13 cellular contexts compared by ENCODE assay signal in genomic region chr1:214186118-214186517, GRCh38.
DNase-seq lines count a peak whose midpoint lies in the region; ATAC-seq and TF ChIP-seq lines count a peak whose summit lies in the region.
"Had no signal": no experiment of that assay in that cellular context is flagged by ENCODE, and none has a peak within 500 bp of the region (broad histone marks: within the 10 kb centered on the region; RNA-seq: fewer than 3 reads in every experiment).

No MANE protein-coding gene starts in this region.

- peaks cover 19% of the 10 kb centered on the region for H3K4me1 ChIP-seq in hepatocyte (ENCODE audit: insufficient read depth)

- H3K4me1 Mint-ChIP-seq in neural crest cell: peaks cover 36% of the 10 kb centered on the region

- no peaks in the 10 kb centered on the region for H3K9me3 ChIP-seq in hepatocyte (ENCODE audit: low read depth)
- H3K9me3 ChIP-seq: HAP-1 had no signal

- no peaks in the 10 kb centered on the region for H4K20me1 ChIP-seq in hepatocyte (ENCODE audit: insufficient read depth, poor library complexity, severe bottlenecking)

- peaks cover 12% of the 10 kb centered on the region for H3K36me3 Mint-ChIP-seq in neural crest cell (ENCODE audit: low read depth)
- H3K36me3 Mint-ChIP-seq: CD4-positive, alpha-beta memory T cell had no signal

- H3K27ac Mint-ChIP-seq in neural crest cell (ENCODE audit: unreplicated experiment): no peak overlapping the region
- H3K27ac Mint-ChIP-seq: CD4-positive, alpha-beta memory T cell had no signal

- peaks cover 22% of the 10 kb centered on the region for H3K27me3 Mint-ChIP-seq in neural crest cell (ENCODE audit: low read depth)

- H3K4me2 ChIP-seq in hepatocyte: peak overlapping the region; percentile 96

- peaks cover 6% of the 10 kb centered on the region for H3K9me3 Mint-ChIP-seq in neural crest cell

- H3K4me3 ChIP-seq in hepatocyte: no peak overlapping the region
- H3K4me3 ChIP-seq: HAP-1 had no signal

- H3K79me2 ChIP-seq in hepatocyte: no peaks in the 10 kb centered on the region

- TF ChIP-seq CTCF in hepatocyte (IDR thresholded peaks at IDR 0.05; ENCODE audit: poor library complexity) (no peak), neural crest cell (conservative IDR thresholded peaks at IDR 0.05) (no peak)

- no peak for ATAC-seq in left colon

- H3K9me2 ChIP-seq in hepatocyte (replicated peaks; ENCODE audit: insufficient read depth): no peaks in the 10 kb centered on the region

- peaks cover 49% of the 10 kb centered on the region for H3K27me3 ChIP-seq in hepatocyte

- no peak overlapping the region for H2AFZ ChIP-seq in hepatocyte

- DNase-seq in EH (ENCODE audit: low read depth): peak; percentile 7
- DNase-seq in hepatocyte (ENCODE audit: low spot score): no peak
- no peak for DNase-seq in neural crest cell (ENCODE audit: low read depth, low spot score)
- no peak for DNase-seq in left colon
- DNase-seq in germinal center (ENCODE audit: low spot score): no peak
- no peak for DNase-seq in NCI-H82 treated with DMSO at 0.1 percent for 48 hours (lab: John Stamatoyannopoulos, UW; ENCODE audit: unreplicated experiment)
- DNase-seq: C1 segment of cervical spinal cord; CD4-positive, alpha-beta memory T cell; COR-L47; DMS53; DMS79 treated with DMSO at 0.1 percent for 48 hours; GOT3 had no signal

- intact Hi-C loops in left colon (cut with DNase I, micrococcal nuclease): no loop called here

- H3K4me3 Mint-ChIP-seq in neural crest cell: peak overlapping the region; percentile 23
- H3K4me3 Mint-ChIP-seq: CD4-positive, alpha-beta memory T cell had no signal

- H3K36me3 ChIP-seq in hepatocyte (replicated peaks; ENCODE audit: insufficient read depth, low read depth): no peaks in the 10 kb centered on the region
- H3K36me3 ChIP-seq: HAP-1 had no signal

- no peak overlapping the region for H3K27ac ChIP-seq in hepatocyte
